Comparison of ENCODE assay signal across 20 cellular contexts in the genomic region with DNA sequence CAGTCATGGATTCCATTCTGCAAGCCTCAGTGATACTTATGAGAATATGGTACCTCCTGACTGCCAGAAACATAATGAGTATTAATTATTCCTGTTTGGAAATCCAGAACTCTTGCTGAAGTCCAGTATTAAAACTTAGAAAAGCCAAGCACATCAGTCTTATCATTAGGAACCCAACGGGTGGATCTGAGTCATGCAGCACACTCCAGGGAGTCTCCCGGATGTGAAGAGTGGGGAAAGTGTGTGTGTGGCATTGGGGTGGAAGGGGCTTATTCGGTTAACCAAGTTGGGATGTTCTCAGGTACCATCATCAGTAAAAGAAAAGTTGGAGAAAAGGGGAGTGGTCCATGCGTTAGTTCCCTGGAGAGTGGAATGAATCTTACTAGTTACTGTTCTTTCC.
DNase-seq lines count a peak whose midpoint lies in the region; ATAC-seq and TF ChIP-seq lines count a peak whose summit lies in the region.
"Had no signal": no experiment of that assay in that cellular context is flagged by ENCODE, and none has a peak within 500 bp of the region (broad histone marks: within the 10 kb centered on the region; RNA-seq: fewer than 3 reads in every experiment).

No MANE protein-coding gene starts in this region.

- DNase-seq in CD8-positive, alpha-beta memory T cell = no peak
- DNase-seq in naive thymus-derived CD8-positive, alpha-beta T cell = no peak
- DNase-seq in stimulated activated CD8-positive, alpha-beta memory T cell treated with anti-CD3 and anti-CD28 coated beads, Interleukin-4, amount 100 ng/mL, for 48 hours = no peak
- no peak for DNase-seq in prostate gland (ENCODE audit: low spot score)
- DNase-seq: CD4-positive, alpha-beta memory T cell; EL; GF-D8; H7; HFFc6; KBM-7; NCI-H146; NCI-H2227 treated with DMSO at 0.1 percent for 48 hours; NCI-H748 treated with DMSO at 0.1 percent for 48 hours; PC-9; RPMI8226 had no signal

- no peaks in the 10 kb centered on the region for H3K27me3 ChIP-seq in CD8-positive, alpha-beta memory T cell (ENCODE audit: insufficient read depth, low read length, poor library complexity, severe bottlenecking)
- no peaks in the 10 kb centered on the region for H3K27me3 ChIP-seq in prostate gland (replicated peaks; ENCODE audit: insufficient read depth)
- H3K27me3 ChIP-seq: BLaER1 treated with 17β-estradiol and CSF1 and Interleukin-3, amounts not matched to agents 10 nM and 100 nM had no signal

- no peak for TF ChIP-seq CTCF in HEK293 (tag by site-specific recombination; IDR thresholded peaks at IDR 0.05)
- TF ChIP-seq CTCF in VCaP (conservative IDR thresholded peaks at IDR 0.05) = no peak
- no peak for TF ChIP-seq CTCF in prostate gland (IDR thresholded peaks at IDR 0.05)

- no peaks in the 10 kb centered on the region for H3K4me1 ChIP-seq in CD8-positive, alpha-beta memory T cell (ENCODE audit: insufficient read depth, low read length)
- H3K4me1 ChIP-seq in HEK293 (ENCODE audit: control insufficient read depth, insufficient read depth, low read length) (peaks cover 10% of the 10 kb centered on the region; the same call in 1 of the 2 replicates), prostate gland (replicated peaks) (no peaks in the 10 kb centered on the region)
- H3K4me1 ChIP-seq: BLaER1 treated with 17β-estradiol and CSF1 and Interleukin-3, amounts not matched to agents 10 nM and 100 nM had no signal

- intact Hi-C loops in prostate gland (cut with DNase I) = no loop called here

- H3K36me3 Mint-ChIP-seq in CD8-positive, alpha-beta memory T cell = peaks cover 25 to 73% (median 30%) of the 10 kb centered on the region in 3 donors
- peaks cover 7 to 70% (median 42%) of the 10 kb centered on the region in 3 donors for H3K36me3 Mint-ChIP-seq in naive thymus-derived CD8-positive, alpha-beta T cell
- H3K36me3 Mint-ChIP-seq in stimulated activated memory B cell treated with anti-CD40 and anti-IgM and Interleukin-4, amounts not matched to agents 10 μg/mL and 1 μg/mL and 100 μg/mL, for 72 hours = peaks cover 69% of the 10 kb centered on the region

- H3K27ac ChIP-seq in CD8-positive, alpha-beta memory T cell (ENCODE audit: low read depth, low read length) = no peak overlapping the region
- H3K27ac ChIP-seq in HEK293 (ENCODE audit: extremely low read depth, low read depth, low read length) (no peak overlapping the region), VCaP (peak overlapping the region; percentile 65), prostate gland (no peak overlapping the region)
- H3K27ac ChIP-seq: BLaER1 treated with 17β-estradiol and CSF1 and Interleukin-3, amounts not matched to agents 10 nM and 100 nM; PC-9 had no signal

- no peaks in the 10 kb centered on the region for H3K27me3 Mint-ChIP-seq in CD8-positive, alpha-beta memory T cell
- H3K27me3 Mint-ChIP-seq in naive thymus-derived CD8-positive, alpha-beta T cell = no peaks in the 10 kb centered on the region
- no peaks in the 10 kb centered on the region for H3K27me3 Mint-ChIP-seq in stimulated activated memory B cell treated with anti-CD40 and anti-IgM and Interleukin-4, amounts not matched to agents 10 μg/mL and 1 μg/mL and 100 μg/mL, for 72 hours
- H3K27me3 Mint-ChIP-seq: CD4-positive, alpha-beta memory T cell had no signal

- POLR2A ChIA-PET in CD8-positive, alpha-beta memory T cell (lab: Charles Lee) = no interaction called here
- POLR2A ChIA-PET in HEK293 (lab: Yijun Ruan, JAX) = no interaction called here
- POLR2A ChIA-PET in naive thymus-derived CD8-positive, alpha-beta T cell (lab: Charles Lee) = no interaction called here

- CTCF ChIA-PET in CD8-positive, alpha-beta memory T cell (lab: Charles Lee) = no interaction called here
- CTCF ChIA-PET in HEK293 (lab: Yijun Ruan, JAX) = interaction anchor here (0.7 kb wide), 1 partner anchor 183 kb away, joined by 3 read pairs; no protein-coding TSS in a partner anchor

- H3K4me3 Mint-ChIP-seq in CD8-positive, alpha-beta memory T cell = no peak overlapping the region
- no peak overlapping the region for H3K4me3 Mint-ChIP-seq in naive thymus-derived CD8-positive, alpha-beta T cell
- no peak overlapping the region for H3K4me3 Mint-ChIP-seq in stimulated activated memory B cell treated with anti-CD40 and anti-IgM and Interleukin-4, amounts not matched to agents 10 μg/mL and 1 μg/mL and 100 μg/mL, for 72 hours
- H3K4me3 Mint-ChIP-seq: CD4-positive, alpha-beta memory T cell; HFFc6 had no signal

- no peak overlapping the region for H3K4me3 ChIP-seq in CD8-positive, alpha-beta memory T cell (ENCODE audit: low read length)
- H3K4me3 ChIP-seq in HEK293 (ENCODE audit: low read depth, low read length) = no peak overlapping the region
- H3K4me3 ChIP-seq in prostate gland = no peak overlapping the region
- H3K4me3 ChIP-seq: BLaER1 treated with 17β-estradiol and CSF1 and Interleukin-3, amounts not matched to agents 10 nM and 100 nM; PC-9 had no signal

- H3K9me3 ChIP-seq in CD8-positive, alpha-beta memory T cell (ENCODE audit: low read length) = no peaks in the 10 kb centered on the region
- H3K9me3 ChIP-seq in HEK293 (ENCODE audit: control insufficient read depth, insufficient read depth, low read depth, low read length) (no peaks in the 10 kb centered on the region), prostate gland (no peaks in the 10 kb centered on the region)

- 94% methylated on average over 4 of the region's 4 CpGs for WGBS in prostate gland

- peak overlapping the region in 7 of 8 donors; percentile 10 to 72 (median 35) for H3K27ac Mint-ChIP-seq in CD8-positive, alpha-beta memory T cell
- peak overlapping the region in 6 of 10 donors; percentile 4 to 66 (median 46) for H3K27ac Mint-ChIP-seq in naive thymus-derived CD8-positive, alpha-beta T cell
- no peak overlapping the region for H3K27ac Mint-ChIP-seq in stimulated activated memory B cell treated with anti-CD40 and anti-IgM and Interleukin-4, amounts not matched to agents 10 μg/mL and 1 μg/mL and 100 μg/mL, for 72 hours
- H3K27ac Mint-ChIP-seq: HFFc6 had no signal

- no peaks in the 10 kb centered on the region for H3K9me3 Mint-ChIP-seq in CD8-positive, alpha-beta memory T cell
- peaks cover 0 to 3% (median 0%) of the 10 kb centered on the region in 9 donors for H3K9me3 Mint-ChIP-seq in naive thymus-derived CD8-positive, alpha-beta T cell
- peaks cover 2% of the 10 kb centered on the region for H3K9me3 Mint-ChIP-seq in stimulated activated memory B cell treated with anti-CD40 and anti-IgM and Interleukin-4, amounts not matched to agents 10 μg/mL and 1 μg/mL and 100 μg/mL, for 72 hours
- H3K9me3 Mint-ChIP-seq: HFFc6 had no signal

- no peak for TF ChIP-seq POLR2A in prostate gland (IDR thresholded peaks at IDR 0.05)

- no peaks in the 10 kb centered on the region for H3K36me3 ChIP-seq in CD8-positive, alpha-beta memory T cell (ENCODE audit: insufficient read depth, low read length)
- H3K36me3 ChIP-seq in HEK293 (ENCODE audit: control insufficient read depth in 2 of 2, insufficient read depth in 1 of 2, low read length in 2 of 2) (peaks cover 0 to 4% of the 10 kb centered on the region in 2 experiments; a peak in 2 of 3 replicates), prostate gland (no peaks in the 10 kb centered on the region)

- ATAC-seq in naive thymus-derived CD8-positive, alpha-beta T cell = no peak
- no peak for ATAC-seq in GM21367 (IDR thresholded peaks at IDR 0.05; ENCODE audit: unreplicated experiment)
- no peak for ATAC-seq in stimulated activated memory B cell treated with anti-CD40 and anti-IgM and Interleukin-4, amounts not matched to agents 10 μg/mL and 1 μg/mL and 100 μg/mL, for 72 hours

- peaks cover 30 to 58% (median 52%) of the 10 kb centered on the region in 3 donors for H3K4me1 Mint-ChIP-seq in CD8-positive, alpha-beta memory T cell
- H3K4me1 Mint-ChIP-seq in naive thymus-derived CD8-positive, alpha-beta T cell = peaks cover 21 to 47% (median 37%) of the 10 kb centered on the region in 4 donors
- H3K4me1 Mint-ChIP-seq in stimulated activated memory B cell treated with anti-CD40 and anti-IgM and Interleukin-4, amounts not matched to agents 10 μg/mL and 1 μg/mL and 100 μg/mL, for 72 hours = peaks cover 10% of the 10 kb centered on the region

TF ChIP-seq in HEK293, 187 proteins besides CTCF, POLR2A, EP300 and RAD21:
- TF ChIP-seq ZNF76 (tag by site-specific recombination; IDR thresholded peaks at IDR 0.05; ENCODE audit: borderline replicate concordance, low read depth) (no peak), ZNF549 (tag by site-specific recombination; IDR thresholded peaks at IDR 0.05) (no peak), ZIC2 (tag by site-specific recombination; IDR thresholded peaks at IDR 0.05) (peak; percentile 24; the same call in 1 of the 2 replicates), RBAK (tag by site-specific recombination; IDR thresholded peaks at IDR 0.05) (no peak), ZXDB (tag by site-specific recombination; IDR thresholded peaks at IDR 0.05) (no peak)
